Comparison of ENCODE assay signal across 8 cellular contexts in the genomic region with DNA sequence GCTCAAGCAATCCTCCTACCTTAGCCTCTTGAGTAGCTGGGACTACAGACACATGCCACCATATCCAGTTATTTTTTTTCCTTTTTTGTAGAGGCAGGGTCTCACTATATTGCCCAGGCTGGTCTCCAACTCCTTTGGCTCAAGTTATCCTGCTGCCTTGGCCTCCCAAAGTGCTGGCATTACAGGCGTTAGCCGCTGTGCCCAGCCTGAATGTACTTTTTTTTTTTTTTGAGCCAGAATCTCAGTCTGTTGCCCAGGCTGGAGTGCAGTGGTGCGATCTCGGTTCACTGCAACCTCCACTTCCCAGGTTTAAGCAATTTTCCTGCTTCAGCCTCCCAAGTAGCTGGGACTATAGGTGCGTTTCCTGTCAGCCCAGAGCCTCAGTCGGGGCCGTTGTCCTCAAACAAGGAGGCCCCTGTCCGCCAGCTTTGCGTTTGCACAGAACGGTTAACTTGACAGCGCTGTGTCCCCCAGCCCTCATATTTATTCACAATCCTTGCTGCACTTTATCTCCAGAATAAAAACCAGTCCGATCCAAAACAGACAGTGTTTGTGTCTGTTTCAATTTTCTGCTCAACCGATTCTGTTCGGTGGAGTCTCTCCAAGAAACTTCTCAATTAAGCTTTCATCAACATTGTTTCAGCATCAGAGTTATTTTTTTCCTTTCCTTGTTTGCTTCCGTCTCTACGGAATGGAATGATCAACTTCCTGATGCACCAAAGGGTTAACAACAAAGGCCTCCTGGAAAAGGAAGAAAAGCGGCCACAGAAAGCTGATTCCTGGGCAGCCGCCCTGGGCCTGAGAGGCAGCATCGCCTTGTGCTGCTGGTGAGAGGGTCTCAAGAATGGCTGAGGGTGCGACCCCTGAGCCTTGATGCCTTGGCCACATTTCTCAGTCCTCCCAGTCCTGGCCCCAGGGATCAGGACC.
DNase-seq lines count a peak whose midpoint lies in the region; ATAC-seq, FAIRE-seq and TF ChIP-seq lines count a peak whose summit lies in the region.

No MANE protein-coding gene starts in this region.

- peaks cover 36% of the 10 kb centered on the region for H3K4me1 Mint-ChIP-seq in stimulated activated naive CD8-positive, alpha-beta T cell treated with anti-CD3 and anti-CD28 coated beads, Interleukin-15, amount 100 ng/mL, for 72 hours

- H3K27me3 Mint-ChIP-seq in stimulated activated naive CD8-positive, alpha-beta T cell treated with anti-CD3 and anti-CD28 coated beads, Interleukin-15, amount 100 ng/mL, for 72 hours: no peaks in the 10 kb centered on the region

- peak overlapping the region; percentile 79 for H3K4me2 ChIP-seq in keratinocyte (ENCODE audit: control insufficient read depth, extremely low read depth, insufficient read depth, low read depth, low read length)

- peak; percentile 1 for ATAC-seq in stimulated activated naive CD8-positive, alpha-beta T cell treated with anti-CD3 and anti-CD28 coated beads, Interleukin-15, amount 100 ng/mL, for 72 hours
- ATAC-seq in GM21723 (IDR thresholded peaks at IDR 0.05; ENCODE audit: unreplicated experiment): no peak
- no peak for ATAC-seq in HG02973 (IDR thresholded peaks at IDR 0.05; ENCODE audit: unreplicated experiment)
- ATAC-seq in HG03159 (IDR thresholded peaks at IDR 0.05; ENCODE audit: unreplicated experiment): no peak

- no peaks in the 10 kb centered on the region for H3K9me1 ChIP-seq in keratinocyte (ENCODE audit: control insufficient read depth, extremely low read depth, insufficient read depth, low read length)

- H3K27ac Mint-ChIP-seq in stimulated activated naive CD8-positive, alpha-beta T cell treated with anti-CD3 and anti-CD28 coated beads, Interleukin-15, amount 100 ng/mL, for 72 hours: peak overlapping the region; percentile 8 to 97

- H3K9me3 ChIP-seq in adipocyte (ENCODE audit: control insufficient read depth, low read length) (no peaks in the 10 kb centered on the region), keratinocyte (ENCODE audit: control insufficient read depth, low read depth, low read length) (no peaks in the 10 kb centered on the region)

- peak overlapping the region; percentile 83 to 84 for H3K4me3 Mint-ChIP-seq in stimulated activated naive CD8-positive, alpha-beta T cell treated with anti-CD3 and anti-CD28 coated beads, Interleukin-15, amount 100 ng/mL, for 72 hours

- dilution Hi-C loops in keratinocyte (cut with MboI; ENCODE audit: extremely low pct_ligation_motif_present, low sequenced_read_pairs): no loop called here

- no peaks in the 10 kb centered on the region for H3K79me2 ChIP-seq in ACC112 (ENCODE audit: control insufficient read depth, insufficient read depth, low read length, unreplicated experiment)
- H3K79me2 ChIP-seq in keratinocyte (ENCODE audit: control insufficient read depth, insufficient read depth, low read length): no peaks in the 10 kb centered on the region

- no peaks in the 10 kb centered on the region for H3K9me3 Mint-ChIP-seq in stimulated activated naive CD8-positive, alpha-beta T cell treated with anti-CD3 and anti-CD28 coated beads, Interleukin-15, amount 100 ng/mL, for 72 hours

- H3K9ac ChIP-seq in adipocyte (ENCODE audit: low read length): peak overlapping the region; percentile 86
- peak overlapping the region; percentile 69 for H3K9ac ChIP-seq in keratinocyte (ENCODE audit: control insufficient read depth, extremely low read depth, insufficient read depth, low read length)

- no peak for FAIRE-seq in keratinocyte (lab: Jason Lieb, UNC)

- H2AFZ ChIP-seq in ACC112 (ENCODE audit: low read length, unreplicated experiment) (peak overlapping the region; percentile 92), keratinocyte (ENCODE audit: control insufficient read depth, low read length) (peak overlapping the region; percentile 88)

- H3K4me1 ChIP-seq in ACC112 (ENCODE audit: control insufficient read depth, insufficient read depth, low read length, unreplicated experiment) (peaks cover 6% of the 10 kb centered on the region), adipocyte (ENCODE audit: control insufficient read depth, insufficient read depth, low read length) (peaks cover 5% of the 10 kb centered on the region), keratinocyte (ENCODE audit: control insufficient read depth, extremely low read depth, insufficient read depth, low read length) (peaks cover 9% of the 10 kb centered on the region)

- TF ChIP-seq CTCF in HFF-Myc (IDR thresholded peaks at IDR 0.05; ENCODE audit: low read depth, low read length, missing control alignments): no peak
- TF ChIP-seq CTCF in keratinocyte (optimal IDR thresholded peaks at IDR 0.05 in 1 of 3, IDR thresholded peaks at IDR 0.05 in 1 of 3, conservative IDR thresholded peaks at IDR 0.05 in 1 of 3; ENCODE audit: extremely low read depth in 1 of 3, insufficient read depth in 2 of 3, low read length in 3 of 3): no peak

- H3K36me3 ChIP-seq in ACC112 (ENCODE audit: insufficient read depth, low read length): no peaks in the 10 kb centered on the region
- H3K36me3 ChIP-seq in adipocyte (ENCODE audit: control insufficient read depth, insufficient read depth, low read length, severe bottlenecking): no peaks in the 10 kb centered on the region
- H3K36me3 ChIP-seq in keratinocyte (ENCODE audit: control insufficient read depth in 2 of 2, extremely low read depth in 1 of 2, insufficient read depth in 2 of 2, low read length in 2 of 2): no peaks in the 10 kb centered on the region

- H3K27ac ChIP-seq in ACC112 (ENCODE audit: low read depth, low read length) (peak overlapping the region; percentile 62; the same call in 1 of the 2 replicates), keratinocyte (ENCODE audit: control insufficient read depth, insufficient read depth, low read length) (peak overlapping the region; percentile 13)

- H3K4me3 ChIP-seq in ACC112 (ENCODE audit: low read depth, low read length) (peak overlapping the region; percentile 95), HFF-Myc (replicated peaks; ENCODE audit: low read depth, low read length) (peak overlapping the region; percentile 46), adipocyte (ENCODE audit: low read length) (peak overlapping the region; percentile 94), keratinocyte (ENCODE audit: control insufficient read depth in 2 of 3, extremely low read depth in 1 of 3, insufficient read depth in 2 of 3, low read depth in 1 of 3, low read length in 3 of 3) (peak overlapping the region in 2 of 3 experiments; percentile 81 to 93)

- H3K27me3 ChIP-seq in ACC112 (ENCODE audit: insufficient read depth, low read length): no peaks in the 10 kb centered on the region
- no peaks in the 10 kb centered on the region for H3K27me3 ChIP-seq in adipocyte (replicated peaks; ENCODE audit: control insufficient read depth, insufficient read depth, low read length)
- no peaks in the 10 kb centered on the region for H3K27me3 ChIP-seq in keratinocyte (ENCODE audit: control insufficient read depth, extremely low read depth, insufficient read depth, low read length)

- DNase-seq in HFF-Myc (ENCODE audit: extremely low read depth, low read depth) (no peak), adipocyte (ENCODE audit: low read depth) (peak; percentile 19), keratinocyte (ENCODE audit: low read depth, low spot score) (no peak)
- DNase-seq in stimulated activated naive CD8-positive, alpha-beta T cell treated with anti-CD3 and anti-CD28 coated beads, Interleukin-15, amount 100 ng/mL, for 72 hours: no peak

- no peaks in the 10 kb centered on the region for H4K20me1 ChIP-seq in keratinocyte (ENCODE audit: control insufficient read depth, extremely low read depth, insufficient read depth, low read length)
